ENCODE assay signal across 13 cellular contexts in the genomic region with DNA sequence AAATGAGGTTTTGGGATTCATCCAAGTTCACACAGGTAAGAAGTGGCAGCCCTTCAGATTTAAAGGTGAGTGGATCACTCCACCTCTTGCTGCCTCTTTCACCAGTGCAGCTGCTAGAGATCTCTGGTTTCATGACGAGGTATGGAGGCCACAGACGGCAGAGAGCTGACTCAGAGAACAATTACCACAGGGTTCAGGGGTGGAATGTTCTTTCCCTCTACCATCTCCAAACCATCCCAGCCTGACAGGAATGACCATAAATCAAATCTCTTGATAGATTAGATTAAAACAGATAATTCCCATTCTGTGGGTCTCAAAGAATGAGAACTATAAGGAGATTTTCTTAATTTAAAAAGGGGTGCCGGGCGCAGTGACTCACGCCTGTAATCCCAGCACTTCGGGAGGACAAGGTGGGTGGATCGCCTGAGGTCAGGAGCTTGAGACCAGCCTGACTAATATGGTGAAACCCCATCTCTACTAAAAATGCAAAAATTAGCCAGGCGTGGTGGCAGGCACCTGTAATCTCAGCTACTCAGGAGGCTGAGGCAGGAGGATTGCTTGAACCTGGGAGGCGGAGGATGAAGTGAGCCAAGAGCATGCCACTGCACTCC.
DNase-seq lines count a peak whose midpoint lies in the region; ATAC-seq and TF ChIP-seq lines count a peak whose summit lies in the region.
"Had no signal": no experiment of that assay in that cellular context is flagged by ENCODE, and none has a peak within 500 bp of the region (broad histone marks: within the 10 kb centered on the region; RNA-seq: fewer than 3 reads in every experiment).

No MANE protein-coding gene starts in this region.

- WGBS in neuronal stem cell (ENCODE audit: extremely low coverage in 2 of 2, insufficient read length in 2 of 2, insufficient replicate concordance in 1 of 2), 2 donors: no CpG with 5 or more reads among the region's 9 CpGs
- WGBS in lower leg skin, 2 donors: 81 to 87% methylated on average over 9 of the region's 9 CpGs
- WGBS in gastroesophageal sphincter (ENCODE audit: low coverage in 1 of 2), 2 donors: 80 to 87% methylated on average over 7 to 9 of the region's 9 CpGs

- ATAC-seq in HG03439 (IDR thresholded peaks at IDR 0.05; ENCODE audit: unreplicated experiment) (peak; percentile 45), gastroesophageal sphincter (no peak), HG02678 (IDR thresholded peaks at IDR 0.05; ENCODE audit: unreplicated experiment) (no peak)

- DNase-seq in NCI-H2196 (lab: John Stamatoyannopoulos, UW; ENCODE audit: unreplicated experiment): peak; percentile 71
- DNase-seq in astrocyte of the spinal cord (ENCODE audit: low read depth, low spot score): peak; percentile 72
- no peak for DNase-seq in neuronal stem cell (ENCODE audit: low spot score)
- DNase-seq in lower leg skin (ENCODE audit: low spot score in 2 of 2): no peak
- DNase-seq: activated T-cell treated with anti-CD3 and anti-CD28 coated beads, Interleukin-2, amount 50 U/mL, for 1 hour; central memory CD4-positive, alpha-beta T cell; foreskin fibroblast; Kasumi-1; Peyer's patch had no signal

- peak overlapping the region; percentile 21 for H2AFZ ChIP-seq in neuronal stem cell (ENCODE audit: low read length)

- in situ Hi-C loops in astrocyte of the spinal cord (cut with HindIII; ENCODE audit: low sequenced_read_pairs): no loop called here

- TF ChIP-seq POLR2A in lower leg skin (IDR thresholded peaks at IDR 0.05): no peak
- no peak for TF ChIP-seq POLR2A in gastroesophageal sphincter (IDR thresholded peaks at IDR 0.05)

- no peak overlapping the region for H3K4ac ChIP-seq in neuronal stem cell (ENCODE audit: low read length)

- H3K4me1 ChIP-seq in neuronal stem cell (ENCODE audit: control insufficient read depth in 2 of 2, insufficient read depth in 1 of 2, low read depth in 1 of 2, low read length in 2 of 2): peaks cover 11 to 21% of the 10 kb centered on the region in 2 donors
- no peaks in the 10 kb centered on the region for H3K4me1 ChIP-seq in gastroesophageal sphincter
- H3K4me1 ChIP-seq: Peyer's patch, tibial nerve had no signal

- TF ChIP-seq EP300 in gastroesophageal sphincter (IDR thresholded peaks at IDR 0.05): no peak

- TF ChIP-seq CTCF in astrocyte of the spinal cord (IDR thresholded peaks at IDR 0.05; ENCODE audit: low read depth, low read length) (no peak), lower leg skin (IDR thresholded peaks at IDR 0.05) (no peak), gastroesophageal sphincter (IDR thresholded peaks at IDR 0.05) (no peak)

- H3K4me3 ChIP-seq in astrocyte of the spinal cord (ENCODE audit: low read depth, low read length) (no peak overlapping the region), neuronal stem cell (ENCODE audit: low read length in 2 of 2) (no peak overlapping the region), lower leg skin (ENCODE audit: low read depth, poor library complexity, severe bottlenecking) (no peak overlapping the region), gastroesophageal sphincter (no peak overlapping the region)
- H3K4me3 ChIP-seq: Peyer's patch, tibial nerve had no signal

- no peak overlapping the region for H2AK5ac ChIP-seq in neuronal stem cell (ENCODE audit: low read depth, low read length)

- no peak overlapping the region for H3K18ac ChIP-seq in neuronal stem cell (ENCODE audit: low read length)

- H3K23ac ChIP-seq in neuronal stem cell (ENCODE audit: low read depth, low read length, poor library complexity): no peak overlapping the region

- no peaks in the 10 kb centered on the region for H3K9me3 ChIP-seq in neuronal stem cell (replicated peaks in 1 of 2; ENCODE audit: control insufficient read depth in 2 of 2, insufficient read depth in 1 of 2, low read depth in 1 of 2, low read length in 2 of 2)
- H3K9me3 ChIP-seq in gastroesophageal sphincter: no peaks in the 10 kb centered on the region
- H3K9me3 ChIP-seq: Peyer's patch, tibial nerve had no signal

- no peaks in the 10 kb centered on the region for H3K27me3 ChIP-seq in neuronal stem cell (ENCODE audit: control insufficient read depth in 3 of 3, insufficient read depth in 3 of 3, low read depth in 1 of 3, low read length in 3 of 3)
- no peaks in the 10 kb centered on the region for H3K27me3 ChIP-seq in gastroesophageal sphincter
- H3K27me3 ChIP-seq: Peyer's patch, tibial nerve had no signal

- no peak overlapping the region for H4K8ac ChIP-seq in neuronal stem cell (ENCODE audit: low read depth, low read length)

- H3K4me2 ChIP-seq in neuronal stem cell (ENCODE audit: insufficient read depth, low read length, poor library complexity, severe bottlenecking): no peak overlapping the region

- H2BK12ac ChIP-seq in neuronal stem cell (ENCODE audit: low read length): no peak overlapping the region

- no peak overlapping the region for H3K9ac ChIP-seq in neuronal stem cell (ENCODE audit: low read depth, low read length, poor library complexity)

- intact Hi-C loops in lower leg skin (cut with DNase I; ENCODE audit: low total_unique reads): no loop called here

- no peaks in the 10 kb centered on the region for H3K36me3 ChIP-seq in neuronal stem cell (replicated peaks in 1 of 2; ENCODE audit: control insufficient read depth in 2 of 2, insufficient read depth in 2 of 2, low read length in 2 of 2)
- H3K36me3 ChIP-seq in gastroesophageal sphincter: no peaks in the 10 kb centered on the region
- H3K36me3 ChIP-seq: Peyer's patch, tibial nerve had no signal

- H2BK15ac ChIP-seq in neuronal stem cell (ENCODE audit: low read length): no peak overlapping the region

- no peak overlapping the region for H4K91ac ChIP-seq in neuronal stem cell (ENCODE audit: low read depth, low read length, poor library complexity)

- no peak overlapping the region for H3K14ac ChIP-seq in neuronal stem cell (ENCODE audit: low read length)

- no peaks in the 10 kb centered on the region for H3K79me1 ChIP-seq in neuronal stem cell (ENCODE audit: low read depth, low read length)

- H3K27ac ChIP-seq in neuronal stem cell (replicated peaks; ENCODE audit: low read length) (no peak overlapping the region), gastroesophageal sphincter (no peak overlapping the region)
- H3K27ac ChIP-seq: Peyer's patch, tibial nerve had no signal

- H2BK120ac ChIP-seq in neuronal stem cell (ENCODE audit: low read depth, low read length): no peak overlapping the region

- no peak overlapping the region for H2BK5ac ChIP-seq in neuronal stem cell (ENCODE audit: low read length)

Comparison
In these comparisons a context has a peak if more than half of its experiments do, and no peak if none do; other contexts are left out.
1. DNase-seq: peak in NCI-H2196 (single experiment) and astrocyte of the spinal cord (single experiment); none in neuronal stem cell (single experiment) and lower leg skin (0 of 2).